In genomic region chr7:151840088-151840910, GRCh38 we compare ENCODE assay signal across 1 cellular context.
A peak's percentile ranks its signal among the peaks of the same experiment; 100 is the strongest.
TF ChIP-seq lines count a peak whose summit lies in the region.

No MANE protein-coding gene starts in this region.

TF ChIP-seq in HepG2, 621 proteins besides CTCF, POLR2A, EP300 and RAD21:
- TF ChIP-seq ZNF770 (CRISPR knock-in tag; IDR thresholded peaks at IDR 0.05) (peak; percentile 46; the same call in 1 of the 2 replicates), ZKSCAN8 (CRISPR knock-in tag; IDR thresholded peaks at IDR 0.05; ENCODE audit: borderline replicate concordance) (no peak)
